1 cellular context compared by ENCODE assay signal in genomic region chr10:112385143-112385695, GRCh38.
TF ChIP-seq lines count a peak whose summit lies in the region.

No MANE protein-coding gene starts in this region.

TF ChIP-seq in GM12878, 131 proteins besides CTCF, POLR2A, EP300 and RAD21 (continued from another document):
- TF ChIP-seq REST (IDR thresholded peaks at IDR 0.05; ENCODE audit: low read depth, low read length), result no peak
- TF ChIP-seq SRF (IDR thresholded peaks at IDR 0.05; ENCODE audit: low read depth in 2 of 2, low read length in 2 of 2), result no peak
- TF ChIP-seq BHLHE40 (IDR thresholded peaks at IDR 0.05; ENCODE audit: borderline replicate concordance in 1 of 2, low read depth in 2 of 2, low read length in 1 of 2), result no peak
- TF ChIP-seq HDGF (IDR thresholded peaks at IDR 0.05), result no peak
- no peak for TF ChIP-seq NR2C2 (IDR thresholded peaks at IDR 0.05; ENCODE audit: borderline replicate concordance, control insufficient read depth, insufficient read length, low read depth)
- no peak for TF ChIP-seq TBL1XR1 (IDR thresholded peaks at IDR 0.05; ENCODE audit: low read depth, low read length)
- TF ChIP-seq MTA2 (IDR thresholded peaks at IDR 0.05; ENCODE audit: low read depth), result no peak
TF ChIP-seq in GM12878: peak in this region for 0.
